ENCODE assay signal across 10 cellular contexts in genomic region chr7:105267244-105267643, GRCh38.
DNase-seq lines count a peak whose midpoint lies in the region; ATAC-seq and TF ChIP-seq lines count a peak whose summit lies in the region.
"Had no signal": no experiment of that assay in that cellular context is flagged by ENCODE, and none has a peak within 500 bp of the region (broad histone marks: within the 10 kb centered on the region; RNA-seq: fewer than 3 reads in every experiment).

No MANE protein-coding gene starts in this region.

- H3K4me2 ChIP-seq in MM.1S (ENCODE audit: low read depth, low read length) (peak overlapping the region; percentile 84), neural cell (ENCODE audit: low read length) (peak overlapping the region; percentile 79)

- peak overlapping the region; percentile 86 to 97 (median 94) for H3K4me3 Mint-ChIP-seq in CD4-positive, CD25-positive, alpha-beta regulatory T cell

- H4K20me1 ChIP-seq in MM.1S (ENCODE audit: insufficient read depth, low read length) (no peaks in the 10 kb centered on the region), neural cell (ENCODE audit: insufficient read depth) (no peaks in the 10 kb centered on the region)

- no peaks in the 10 kb centered on the region for H3K36me3 Mint-ChIP-seq in CD4-positive, CD25-positive, alpha-beta regulatory T cell

- H3K9ac ChIP-seq in MM.1S (ENCODE audit: low read length) (peak overlapping the region; percentile 40; the same call in 1 of the 2 replicates), neural cell (ENCODE audit: low read length) (peak overlapping the region; percentile 73)

- H3K27me3 Mint-ChIP-seq in CD4-positive, CD25-positive, alpha-beta regulatory T cell = no peaks in the 10 kb centered on the region

- no peak overlapping the region for H2AFZ ChIP-seq in MM.1S (ENCODE audit: low read length)
- H2AFZ ChIP-seq in neural cell (ENCODE audit: low read depth, low read length) = no peak overlapping the region

- H3K4me1 ChIP-seq in CD4-positive, CD25-positive, alpha-beta regulatory T cell (ENCODE audit: control insufficient read depth, insufficient read depth, low read length, poor library complexity, severe bottlenecking) = peaks cover 35% of the 10 kb centered on the region
- peaks cover 17% of the 10 kb centered on the region for H3K4me1 ChIP-seq in MM.1S (ENCODE audit: low read length)
- peaks cover 0 to 18% (median 0%) of the 10 kb centered on the region in 4 donors for H3K4me1 ChIP-seq in Peyer's patch

- H3K4me3 ChIP-seq in CD4-positive, CD25-positive, alpha-beta regulatory T cell (ENCODE audit: low read depth, low read length) = peak overlapping the region; percentile 97
- H3K4me3 ChIP-seq in MM.1S (ENCODE audit: low read length) = peak overlapping the region; percentile 61
- H3K4me3 ChIP-seq in neural cell (ENCODE audit: low read length) = peak overlapping the region; percentile 74
- no peak overlapping the region for H3K4me3 ChIP-seq in Peyer's patch

- H3K27ac Mint-ChIP-seq in CD4-positive, CD25-positive, alpha-beta regulatory T cell = peak overlapping the region; percentile 26 to 85 (median 80)

- peak; percentile 21 for TF ChIP-seq RAD21 in neural cell (conservative IDR thresholded peaks at IDR 0.05)

- H3K79me2 ChIP-seq in MM.1S (ENCODE audit: low read length) (peaks cover 100% of the 10 kb centered on the region), neural cell (replicated peaks; ENCODE audit: insufficient read depth, low read length) (peaks cover 76% of the 10 kb centered on the region)

- no peak for TF ChIP-seq CTCF in MM.1S (IDR thresholded peaks at IDR 0.05; ENCODE audit: low read length)
- no peak for TF ChIP-seq CTCF in neural cell (IDR thresholded peaks at IDR 0.05; ENCODE audit: poor library complexity, severe bottlenecking)
- no peak for TF ChIP-seq CTCF in Peyer's patch (IDR thresholded peaks at IDR 0.05)

- H3K36me3 ChIP-seq in CD4-positive, CD25-positive, alpha-beta regulatory T cell (ENCODE audit: control insufficient read depth, insufficient read depth, low read length) = no peaks in the 10 kb centered on the region
- H3K36me3 ChIP-seq in MM.1S (replicated peaks; ENCODE audit: insufficient read depth, low read length) (no peaks in the 10 kb centered on the region), neural cell (ENCODE audit: insufficient read depth, low read length) (no peaks in the 10 kb centered on the region), Peyer's patch (no peaks in the 10 kb centered on the region)

- no peak for TF ChIP-seq POLR2A in Peyer's patch (IDR thresholded peaks at IDR 0.05)

- H3K9me2 ChIP-seq in MM.1S (replicated peaks; ENCODE audit: insufficient read depth, low read length) (no peaks in the 10 kb centered on the region), neural cell (ENCODE audit: insufficient read depth, low read length) (no peaks in the 10 kb centered on the region)

- ATAC-seq in CD4-positive, CD25-positive, alpha-beta regulatory T cell (ENCODE audit: low read depth in 2 of 2) = no peak

- no peaks in the 10 kb centered on the region for H3K27me3 ChIP-seq in CD4-positive, CD25-positive, alpha-beta regulatory T cell (ENCODE audit: control insufficient read depth, insufficient read depth, low read length)
- H3K27me3 ChIP-seq in MM.1S (replicated peaks; ENCODE audit: insufficient read depth, low read length) (no peaks in the 10 kb centered on the region), neural cell (ENCODE audit: insufficient read depth, low read depth, low read length) (no peaks in the 10 kb centered on the region), Peyer's patch (no peaks in the 10 kb centered on the region)

- H3K4me1 Mint-ChIP-seq in CD4-positive, CD25-positive, alpha-beta regulatory T cell = peaks cover 45 to 78% (median 62%) of the 10 kb centered on the region in 4 donors

- no peaks in the 10 kb centered on the region for H3K9me3 Mint-ChIP-seq in CD4-positive, CD25-positive, alpha-beta regulatory T cell

- no peaks in the 10 kb centered on the region for H3K9me3 ChIP-seq in CD4-positive, CD25-positive, alpha-beta regulatory T cell (ENCODE audit: control insufficient read depth in 2 of 2, low read length in 2 of 2)
- H3K9me3 ChIP-seq in MM.1S (replicated peaks; ENCODE audit: insufficient read depth, low read length) = no peaks in the 10 kb centered on the region
- no peaks in the 10 kb centered on the region for H3K9me3 ChIP-seq in neural cell (ENCODE audit: low read length)
- H3K9me3 ChIP-seq in Peyer's patch = no peaks in the 10 kb centered on the region

- H3K27ac ChIP-seq in CD4-positive, CD25-positive, alpha-beta regulatory T cell (ENCODE audit: insufficient read depth, low read length, poor library complexity, severe bottlenecking) = no peak overlapping the region
- peak overlapping the region; percentile 59; the same call in 1 of the 2 replicates for H3K27ac ChIP-seq in MM.1S (ENCODE audit: low read length)
- H3K27ac ChIP-seq in neural cell (ENCODE audit: low read length) = peak overlapping the region; percentile 90
- peak overlapping the region in 1 of 4 donors; percentile 14 for H3K27ac ChIP-seq in Peyer's patch

- TF ChIP-seq EP300 in neural cell (conservative IDR thresholded peaks at IDR 0.05; ENCODE audit: poor library complexity, severe bottlenecking) = no peak

- H3F3A ChIP-seq in MM.1S (ENCODE audit: insufficient read depth, low read length) = peaks cover 18% of the 10 kb centered on the region
- peaks cover 3% of the 10 kb centered on the region for H3F3A ChIP-seq in neural cell (ENCODE audit: insufficient read depth, low read length, poor library complexity, severe bottlenecking)

- peak in 1 of 3 donors; percentile 38 for DNase-seq in CD4-positive, CD25-positive, alpha-beta regulatory T cell
- peak; percentile 42 for DNase-seq in MM.1S
- DNase-seq in cerebellar cortex (ENCODE audit: low spot score) = peak; percentile 44
- DNase-seq in ureter (ENCODE audit: low spot score) = no peak
- no peak for DNase-seq in GM19238 (ENCODE audit: insufficient read length, low spot score)
- no peak for DNase-seq in Peyer's patch
- DNase-seq in NCI-H1694 (lab: John Stamatoyannopoulos, UW) = no peak
- DNase-seq: kidney, NCI-H2029 had no signal

TF ChIP-seq in neural cell, 6 proteins besides CTCF, POLR2A, EP300 and RAD21:
- TF ChIP-seq POLR2AphosphoS5 (IDR thresholded peaks at IDR 0.05) (no peak), EZH2 (IDR thresholded peaks at IDR 0.05; ENCODE audit: borderline replicate concordance, insufficient read depth, low read length, poor library complexity, severe bottlenecking) (no peak), TAF1 (IDR thresholded peaks at IDR 0.05; ENCODE audit: low read depth) (no peak), SMC3 (conservative IDR thresholded peaks at IDR 0.05; ENCODE audit: poor library complexity) (no peak), REST (IDR thresholded peaks at IDR 0.05; ENCODE audit: borderline replicate concordance) (no peak), MXI1 (conservative IDR thresholded peaks at IDR 0.05; ENCODE audit: poor library complexity, severe bottlenecking) (no peak)

Comparison
In these comparisons a context has a peak if more than half of its experiments do, and no peak if none do; other contexts are left out.
1. DNase-seq: peak in MM.1S (single experiment) and cerebellar cortex (single experiment); none in ureter (single experiment), GM19238 (single experiment), Peyer's patch (0 of 3) and NCI-H1694 (single experiment).
2. H3K4me3 ChIP-seq: peak in CD4-positive, CD25-positive, alpha-beta regulatory T cell (single experiment), MM.1S (single experiment) and neural cell (single experiment); none in Peyer's patch (0 of 4).